2 cellular contexts compared by ENCODE assay signal in the genomic region with DNA sequence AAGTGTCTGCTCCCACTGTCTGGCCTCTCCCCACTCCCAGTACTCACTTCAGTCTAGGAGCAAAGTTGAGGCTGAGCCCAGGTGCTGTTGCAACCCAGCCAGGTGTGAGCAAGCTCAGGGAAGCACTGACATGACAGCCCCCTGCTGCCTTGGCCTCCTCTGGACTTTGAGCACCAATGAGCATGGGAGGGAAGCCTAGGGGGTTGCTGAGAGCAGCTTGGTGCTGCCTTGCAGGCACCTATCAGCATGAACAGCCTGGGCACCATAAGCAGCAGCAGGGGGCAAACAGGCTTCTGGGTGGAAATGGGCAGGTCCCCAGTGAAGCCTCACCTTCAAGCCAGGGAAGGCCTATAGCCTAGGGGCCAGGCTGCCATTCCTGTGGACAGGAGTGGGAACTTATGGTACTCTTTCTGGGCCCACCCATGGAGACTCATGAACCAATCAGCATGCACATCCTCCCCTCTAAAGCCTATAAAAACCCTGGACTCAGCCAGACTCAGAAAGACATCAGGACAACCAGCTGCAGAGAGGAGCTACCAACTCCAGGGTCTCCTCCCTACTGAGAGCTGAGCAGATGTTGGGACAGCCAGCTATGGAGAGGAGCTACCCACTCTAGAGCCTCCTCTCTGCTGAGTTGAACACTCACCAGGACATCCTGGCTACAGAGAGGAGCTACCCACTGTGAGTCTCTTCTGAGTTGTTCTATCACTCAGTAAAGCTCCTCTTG.
TF ChIP-seq lines count a peak whose summit lies in the region.

No MANE protein-coding gene starts in this region.

TF ChIP-seq in HEK293, 187 proteins besides CTCF, POLR2A, EP300 and RAD21:
- TF ChIP-seq ZIC2 (tag by site-specific recombination; IDR thresholded peaks at IDR 0.05) (peak; percentile 33; the same call in 1 of the 2 replicates), HOXC10 (CRISPR knock-in tag; IDR thresholded peaks at IDR 0.05) (no peak)

TF ChIP-seq in H1, 55 proteins besides CTCF, POLR2A, EP300 and RAD21:
- no peak for TF ChIP-seq JUN (IDR thresholded peaks at IDR 0.05; ENCODE audit: low read depth, low read length)
- TF ChIP-seq, protein P1, sequence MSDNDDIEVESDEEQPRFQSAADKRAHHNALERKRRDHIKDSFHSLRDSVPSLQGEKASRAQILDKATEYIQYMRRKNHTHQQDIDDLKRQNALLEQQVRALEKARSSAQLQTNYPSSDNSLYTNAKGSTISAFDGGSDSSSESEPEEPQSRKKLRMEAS (IDR thresholded peaks at IDR 0.05), result no peak
- no peak for TF ChIP-seq CEBPB (IDR thresholded peaks at IDR 0.05; ENCODE audit: low read depth, low read length)
- no peak for TF ChIP-seq NANOG (IDR thresholded peaks at IDR 0.05; ENCODE audit: insufficient read depth, low read depth, low read length, poor library complexity, severe bottlenecking)
- no peak for TF ChIP-seq ZNF274 (IDR thresholded peaks at IDR 0.05; ENCODE audit: borderline replicate concordance, extremely low read depth, low read length)
- no peak for TF ChIP-seq KDM5A (IDR thresholded peaks at IDR 0.05; ENCODE audit: low read length)
TF ChIP-seq in H1: peak in this region for 0.
